ENCODE assay signal across 20 cellular contexts in the genomic region with DNA sequence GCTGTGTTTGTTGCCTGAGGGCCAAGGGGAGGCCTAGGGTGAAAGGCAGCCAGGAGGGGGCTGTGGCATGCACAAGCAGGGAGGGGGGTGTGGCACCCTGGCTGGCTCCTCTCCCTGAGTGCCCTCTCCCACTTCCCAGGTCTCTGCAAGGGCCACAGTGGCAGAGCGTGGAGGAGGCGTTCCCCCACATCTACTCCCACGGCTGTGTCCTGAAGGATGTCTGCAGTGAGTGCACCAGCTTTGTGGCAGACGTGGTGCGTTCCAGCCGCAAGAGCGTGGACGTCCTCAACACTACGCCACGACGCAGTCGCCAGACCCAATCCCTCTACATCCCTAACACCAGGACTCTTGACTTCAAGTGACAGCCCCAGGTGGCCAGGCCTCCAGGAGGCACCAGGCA. TPM values are rescaled to one million over a fixed set of nuclear protein-coding genes. Genes with fewer than 3 reads are reported as not detected.
DNase-seq lines count a peak whose midpoint lies in the region; ATAC-seq and TF ChIP-seq lines count a peak whose summit lies in the region.
"Had no signal": no experiment of that assay in that cellular context is flagged by ENCODE, and none has a peak within 500 bp of the region (broad histone marks: within the 10 kb centered on the region; RNA-seq: fewer than 3 reads in every experiment).

No MANE protein-coding gene starts in this region.

- TF ChIP-seq CTCF in Caco-2 (IDR thresholded peaks at IDR 0.05; ENCODE audit: insufficient read depth in 1 of 2, low read depth in 1 of 2, low read length in 1 of 2, severe bottlenecking in 1 of 2, unreplicated experiment in 1 of 2) (no peak), RWPE1 (conservative IDR thresholded peaks at IDR 0.05; ENCODE audit: low read depth) (no peak), testis (IDR thresholded peaks at IDR 0.05) (no peak)

- H3K27me3 ChIP-seq in Caco-2 (replicated peaks; ENCODE audit: control insufficient read depth, insufficient read depth, low read length), result no peaks in the 10 kb centered on the region
- no peaks in the 10 kb centered on the region for H3K27me3 ChIP-seq in testis

- peaks cover 1% of the 10 kb centered on the region for H3K4me1 Mint-ChIP-seq in Caco-2 (ENCODE audit: low read depth, unreplicated experiment)
- H3K4me1 Mint-ChIP-seq: GM23338 had no signal

- H3K27ac ChIP-seq in RWPE1 (peak overlapping the region; percentile 98), testis (no peak overlapping the region)
- H3K27ac ChIP-seq: 22Rv1 had no signal

- POLR2A ChIA-PET in Caco-2 (lab: Charles Lee), result no interaction called here
- POLR2A ChIA-PET in RWPE1 (lab: Yijun Ruan, JAX; ENCODE audit: low non-redundant PET), result no interaction called here

- peaks cover 36% of the 10 kb centered on the region for H3K36me3 Mint-ChIP-seq in Caco-2 (ENCODE audit: insufficient read depth, unreplicated experiment)

- H3K4me3 ChIP-seq in Caco-2 (ENCODE audit: low read depth, low read length) (no peak overlapping the region), testis (no peak overlapping the region)
- H3K4me3 ChIP-seq: GM23338 had no signal

- H3K9me3 ChIP-seq in Caco-2, result peaks cover 18% of the 10 kb centered on the region; the same call in 1 of the 2 replicates
- H3K9me3 ChIP-seq in testis, result no peaks in the 10 kb centered on the region

- H3K4me3 Mint-ChIP-seq in Caco-2 (ENCODE audit: unreplicated experiment), result peak overlapping the region; percentile 3
- H3K4me3 Mint-ChIP-seq: B cell; CD4-positive, alpha-beta memory T cell; GM23338; H9; HFFc6 had no signal

- H3K4me1 ChIP-seq in Caco-2, result peaks cover 11% of the 10 kb centered on the region
- H3K4me1 ChIP-seq in testis, result peaks cover 20% of the 10 kb centered on the region

- 73 to 95% methylated on average over 9 to 12 of the region's 12 CpGs for WGBS in testis, 2 donors

- CTCF ChIA-PET in Caco-2 (lab: Charles Lee), result interaction anchor here (0.5 kb wide), 1 partner anchor 72 kb away, joined by 5 read pairs; no protein-coding TSS in a partner anchor
- CTCF ChIA-PET in RWPE1 (lab: Yijun Ruan, JAX), result interaction anchor here (0.8 to 1.2 kb wide), 2 partner anchors 9 to 40 kb away, joined by 4 to 5 read pairs; no protein-coding TSS in a partner anchor

- H3K27me3 Mint-ChIP-seq in Caco-2 (ENCODE audit: insufficient read depth, unreplicated experiment), result no peaks in the 10 kb centered on the region
- H3K27me3 Mint-ChIP-seq: B cell; CD4-positive, alpha-beta memory T cell had no signal

- DNase-seq in activated CD8-positive, alpha-beta memory T cell treated with anti-CD3 and anti-CD28 coated beads, Interleukin-2, amount 50 U/mL, for 48 hours, result peak; percentile 49
- DNase-seq in activated CD8-positive, alpha-beta memory T cell treated with anti-CD3 and anti-CD28 coated beads, Interleukin-2, amount 50 U/mL, for 4 hours, result no peak
- DNase-seq in Caco-2 (peak in 1 of 2 experiments; percentile 37), RWPE1 (ENCODE audit: low spot score) (no peak), testis (peak; percentile 59), NCI-H187 treated with DMSO at 0.1 percent for 48 hours (lab: John Stamatoyannopoulos, UW) (no peak), DMS153 (lab: John Stamatoyannopoulos, UW) (no peak)
- DNase-seq: C1 segment of cervical spinal cord; CD4-positive, alpha-beta memory T cell; COR-L47; DMS79; EL; GF-D8; H9; HFFc6 had no signal

- no peak for TF ChIP-seq POLR2A in testis (IDR thresholded peaks at IDR 0.05)

- intact Hi-C loops in Caco-2 (cut with micrococcal nuclease; ENCODE audit: unreplicated experiment), result no loop called here
- intact Hi-C loops in testis (cut with DNase I; ENCODE audit: low total_unique reads), result no loop called here

- H3K9me3 Mint-ChIP-seq in Caco-2 (ENCODE audit: unreplicated experiment), result no peaks in the 10 kb centered on the region

- H3K36me3 ChIP-seq in Caco-2 (ENCODE audit: control insufficient read depth, insufficient read depth, low read length) (peaks cover 5% of the 10 kb centered on the region), testis (ENCODE audit: low read depth, missing control alignments) (no peaks in the 10 kb centered on the region)

- no peak overlapping the region for H3K27ac Mint-ChIP-seq in Caco-2 (ENCODE audit: unreplicated experiment)
- H3K27ac Mint-ChIP-seq: B cell, GM23338, HFFc6 had no signal

- BruUV-seq in Caco-2 (replicated peaks; lab: Mats Ljungman, UMichigan), result no TSS peak

- ATAC-seq in GM21786 (IDR thresholded peaks at IDR 0.05; ENCODE audit: unreplicated experiment), result no peak
- ATAC-seq: GM23338, HCT116 had no signal

RNA-seq across cellular contexts. Expression of gene TCF25, which starts 3.5 kb away (rescaled TPM):
- total RNA-seq in Caco-2 (2022) (196 and 244 TPM in 2 replicates), testis (100 to 1,000 TPM; 334 to 345 TPM)
- polyA plus RNA-seq in testis (ENCODE audit: insufficient read depth, low read depth, low replicate concordance), result 225 TPM

RNA-seq across cellular contexts. Expression of gene SPIRE2, which starts 41.6 kb away (rescaled TPM):
- total RNA-seq in Caco-2 (2022) (29.6 and 31.3 TPM in 2 replicates), testis (10 to 100 TPM; 20.9 to 31.3 TPM)
- polyA plus RNA-seq in testis (ENCODE audit: insufficient read depth, low read depth, low replicate concordance), result 11.5 TPM

RNA-seq across cellular contexts. Expression of gene MC1R, which starts 48.8 kb away (rescaled TPM):
- total RNA-seq in Caco-2 (2022) (5.6 and 6.5 TPM in 2 replicates), testis (10 to 100 TPM; 40.0 to 53.7 TPM)
- 30.1 TPM for polyA plus RNA-seq in testis (ENCODE audit: insufficient read depth, low read depth, low replicate concordance)

RNA-seq across cellular contexts. Expression of gene TUBB3, which starts 53.2 kb away (rescaled TPM):
- 31.3 and 37.5 TPM in 2 replicates for total RNA-seq in Caco-2 (2022)
- 10 to 100 TPM; 38.8 to 61.7 TPM for total RNA-seq in testis
- 56.5 TPM for polyA plus RNA-seq in testis (ENCODE audit: insufficient read depth, low read depth, low replicate concordance)
- polyA plus RNA-seq: CD4-positive, alpha-beta memory T cell had no signal

RNA-seq across cellular contexts. Expression of gene FANCA, which starts 53.5 kb away (rescaled TPM):
- total RNA-seq in Caco-2 (2022) (173 and 185 TPM in 2 replicates), testis (100 to 1,000 TPM in 1 of 2 donors, 10 to 100 TPM in 1; 73.2 to 112 TPM)
- 48.1 TPM for polyA plus RNA-seq in testis (ENCODE audit: insufficient read depth, low read depth, low replicate concordance)

Comparison
In these comparisons a context has a peak if more than half of its experiments do, and no peak if none do; other contexts are left out.
1. DNase-seq: peak in activated CD8-positive, alpha-beta memory T cell treated with anti-CD3 and anti-CD28 coated beads, Interleukin-2, amount 50 U/mL, for 48 hours (single experiment) and testis (single experiment); none in activated CD8-positive, alpha-beta memory T cell treated with anti-CD3 and anti-CD28 coated beads, Interleukin-2, amount 50 U/mL, for 4 hours (single experiment), RWPE1 (single experiment), NCI-H187 treated with DMSO at 0.1 percent for 48 hours (single experiment) and DMS153 (single experiment).